In genomic region chr2:8030694-8031303, GRCh38 we compare ENCODE assay signal across 1 cellular context.
A peak's percentile ranks its signal among the peaks of the same experiment; 100 is the strongest.
TF ChIP-seq lines count a peak whose summit lies in the region.

No MANE protein-coding gene starts in this region.

TF ChIP-seq in GM12878, 131 proteins besides CTCF, POLR2A, EP300 and RAD21:
- TF ChIP-seq HSF1 (IDR thresholded peaks at IDR 0.05; ENCODE audit: low read depth, low read length): 0 out of 2 replicates have a peak, but pooled peaks have one; percentile 63
- TF ChIP-seq HDAC2 (IDR thresholded peaks at IDR 0.05): no peak
- no peak for TF ChIP-seq YBX1 (IDR thresholded peaks at IDR 0.05)
- no peak for TF ChIP-seq HDGF (IDR thresholded peaks at IDR 0.05)
- TF ChIP-seq HCFC1 (IDR thresholded peaks at IDR 0.05; ENCODE audit: low read length): no peak
